In genomic region chr3:184186902-184187207, GRCh38 we compare ENCODE assay signal across 8 cellular contexts. TPM values are rescaled to one million over a fixed set of nuclear protein-coding genes. Genes with fewer than 3 reads are reported as not detected.
DNase-seq lines count a peak whose midpoint lies in the region; ATAC-seq and TF ChIP-seq lines count a peak whose summit lies in the region.

No MANE protein-coding gene starts in this region.

- H3K27ac ChIP-seq in ACC112 (ENCODE audit: low read depth, low read length) = peak overlapping the region; percentile 94; the same call in 1 of the 2 replicates

- H3K4me1 ChIP-seq in ACC112 (ENCODE audit: control insufficient read depth, insufficient read depth, low read length, unreplicated experiment) = peaks cover 26% of the 10 kb centered on the region
- H3K4me1 ChIP-seq in mucosa of stomach (ENCODE audit: control insufficient read depth, insufficient read depth, low read length) = peaks cover 15% of the 10 kb centered on the region

- H2AFZ ChIP-seq in ACC112 (ENCODE audit: low read length, unreplicated experiment) = no peak overlapping the region

- no peak for TF ChIP-seq CTCF in cardiac fibroblast (IDR thresholded peaks at IDR 0.05; ENCODE audit: low read depth, low read length)

- H3K27ac Mint-ChIP-seq in IgD-negative memory B cell = peak overlapping the region in 2 of 3 donors; percentile 57 to 90

- peak overlapping the region; percentile 70 for H3K9ac ChIP-seq in mucosa of stomach (ENCODE audit: low read length)

- H3K27me3 ChIP-seq in ACC112 (ENCODE audit: insufficient read depth, low read length) = no peaks in the 10 kb centered on the region
- no peaks in the 10 kb centered on the region for H3K27me3 ChIP-seq in mucosa of stomach (ENCODE audit: control insufficient read depth, insufficient read depth, low read length)

- H3K9me3 ChIP-seq in mucosa of stomach (ENCODE audit: control insufficient read depth, low read length) = no peaks in the 10 kb centered on the region

- peaks cover 11 to 33% (median 25%) of the 10 kb centered on the region in 3 donors for H3K4me1 Mint-ChIP-seq in IgD-negative memory B cell

- H3K9me3 Mint-ChIP-seq in IgD-negative memory B cell = no peaks in the 10 kb centered on the region

- H3K4me3 Mint-ChIP-seq in IgD-negative memory B cell = peak overlapping the region; percentile 98 to 99 (median 98)

- H3K36me3 ChIP-seq in ACC112 (ENCODE audit: insufficient read depth, low read length) (peaks cover 59% of the 10 kb centered on the region), mucosa of stomach (ENCODE audit: control insufficient read depth, insufficient read depth, low read length) (peaks cover 19% of the 10 kb centered on the region)

- peaks cover 46% of the 10 kb centered on the region for H3K79me2 ChIP-seq in ACC112 (ENCODE audit: control insufficient read depth, insufficient read depth, low read length, unreplicated experiment)

- DNase-seq in cardiac fibroblast (ENCODE audit: low read depth in 2 of 2) (no peak), Ammon's horn (ENCODE audit: low spot score) (no peak), medulla oblongata (ENCODE audit: extremely low spot score) (no peak), NCI-H2196 (lab: John Stamatoyannopoulos, UW; ENCODE audit: unreplicated experiment) (no peak)

- H3K36me3 Mint-ChIP-seq in IgD-negative memory B cell = peaks cover 8% of the 10 kb centered on the region

- no peak for ATAC-seq in GM21447 (IDR thresholded peaks at IDR 0.05; ENCODE audit: unreplicated experiment)

- no peaks in the 10 kb centered on the region for H3K27me3 Mint-ChIP-seq in IgD-negative memory B cell

- H3K4me3 ChIP-seq in ACC112 (ENCODE audit: low read depth, low read length) (peak overlapping the region; percentile 98), cardiac fibroblast (replicated peaks in 1 of 2; ENCODE audit: low read depth in 2 of 2, low read length in 2 of 2) (peak overlapping the region; percentile 75 to 98), mucosa of stomach (ENCODE audit: low read length) (peak overlapping the region; percentile 43)

RNA-seq across cellular contexts. Expression of gene ABCF3, which starts 0.9 kb away (rescaled TPM):
- 49.1 TPM for polyA plus RNA-seq in IgD-negative memory B cell

RNA-seq across cellular contexts. Expression of gene AP2M1, which starts 12.2 kb away (rescaled TPM):
- 249 TPM for polyA plus RNA-seq in IgD-negative memory B cell

RNA-seq across cellular contexts. Expression of gene DVL3, which starts 31.7 kb away (rescaled TPM):
- 6.4 TPM for polyA plus RNA-seq in IgD-negative memory B cell

RNA-seq across cellular contexts. Expression of gene VWA5B2, which starts 42.5 kb away (rescaled TPM):
- 0.20 TPM for polyA plus RNA-seq in IgD-negative memory B cell

RNA-seq across cellular contexts. Expression of gene EIF2B5, which starts 51.7 kb away (rescaled TPM):
- polyA plus RNA-seq in IgD-negative memory B cell = 44.5 TPM

Comparison
In these comparisons a context has a peak if more than half of its experiments do, and no peak if none do; other contexts are left out.
1. H3K4me3 ChIP-seq: peak in every context shown above with its lines; median percentile 98 in ACC112; 86 in cardiac fibroblast; 43 in mucosa of stomach.